7 cellular contexts compared by ENCODE assay signal in genomic region chr3:49719214-49719884, GRCh38.
DNase-seq lines count a peak whose midpoint lies in the region; ATAC-seq and TF ChIP-seq lines count a peak whose summit lies in the region.

Gene AMIGO3 (minus strand): TSS chr3:49719684. CDS start chr3:49719465, 219 bp downstream.

- H3K4me3 ChIP-seq in coronary artery: peak within 1 kb of the TSS; percentile 75

- peak; percentile 91 for TF ChIP-seq POLR2A in GM18526 (IDR thresholded peaks at IDR 0.05; ENCODE audit: extremely low read depth, insufficient read length)

- DNase-seq in NCI-H226 (peak; percentile 90), coronary artery (ENCODE audit: low spot score) (peak; percentile 96)
- DNase-seq in activated CD4-positive, alpha-beta T cell treated with anti-CD3 and anti-CD28 coated beads for 48 hours: peak; percentile 95
- peak; percentile 69 to 85 for DNase-seq in stimulated activated CD4-positive, alpha-beta T cell treated with anti-CD3 and anti-CD28 coated beads, Interleukin-1b, Interleukin-23, amount 100 ng/mL, for 1 hour (ENCODE audit: low read depth in 2 of 2)

- peak within 1 kb of the TSS; percentile 38 to 80 for H3K27ac ChIP-seq in coronary artery
- peak within 1 kb of the TSS; percentile 56 for H3K27ac ChIP-seq in layer of hippocampus (ENCODE audit: low read depth, low read length)

- H3K27me3 ChIP-seq in layer of hippocampus (ENCODE audit: control insufficient read depth, insufficient read depth, low read length): no peaks in the 10 kb centered on the region

- ATAC-seq in HG03039 (IDR thresholded peaks at IDR 0.05; ENCODE audit: unreplicated experiment): peak; percentile 38

- peak; percentile 66 for TF ChIP-seq CTCF in coronary artery (IDR thresholded peaks at IDR 0.05)

Comparison
In these comparisons a context has a peak if more than half of its experiments do, and no peak if none do; other contexts are left out.
1. Peak in every context shown above with its lines: DNase-seq, ATAC-seq, H3K4me3 ChIP-seq and H3K27ac ChIP-seq.